ENCODE assay signal across 1 cellular context in the genomic region with DNA sequence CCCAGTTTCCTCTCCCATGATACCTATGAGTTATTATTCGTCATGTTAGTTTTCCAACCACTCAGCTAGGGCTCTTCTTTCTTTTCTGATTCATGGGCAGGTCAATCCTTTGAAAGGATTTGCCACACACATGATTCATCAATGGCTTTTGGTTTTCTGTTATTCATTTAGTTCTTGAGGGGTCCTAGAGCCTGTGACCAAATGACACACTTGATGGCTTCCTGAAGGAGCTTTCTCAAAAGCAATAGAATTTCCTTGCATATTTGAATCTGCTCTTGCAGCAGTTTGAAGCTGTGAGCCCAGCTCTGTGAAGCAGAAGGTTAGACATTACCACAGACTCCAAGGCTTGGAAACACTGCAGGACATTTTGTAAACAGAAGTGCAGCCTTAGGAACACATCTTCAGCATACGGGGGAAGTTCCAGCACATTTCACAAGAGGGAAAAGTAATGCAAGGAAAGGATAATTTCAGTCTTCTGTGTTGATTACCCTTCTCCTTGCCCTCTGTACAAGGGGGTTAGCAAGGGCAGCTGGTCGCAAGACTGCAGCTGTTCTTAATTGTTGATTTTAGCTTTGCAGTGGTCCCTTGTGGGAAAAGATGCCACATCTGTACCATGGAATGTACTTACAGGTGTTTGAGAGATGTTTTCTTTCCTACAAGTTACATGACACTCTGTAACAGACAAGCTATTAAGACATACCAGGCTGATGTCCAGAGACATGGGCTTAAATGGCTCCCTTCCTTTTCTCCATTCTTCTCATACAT.
TF ChIP-seq lines count a peak whose summit lies in the region.

No MANE protein-coding gene starts in this region.

TF ChIP-seq in IMR-90, 13 proteins besides CTCF, POLR2A, EP300 and RAD21 (continued from another document):
- TF ChIP-seq, protein P1, sequence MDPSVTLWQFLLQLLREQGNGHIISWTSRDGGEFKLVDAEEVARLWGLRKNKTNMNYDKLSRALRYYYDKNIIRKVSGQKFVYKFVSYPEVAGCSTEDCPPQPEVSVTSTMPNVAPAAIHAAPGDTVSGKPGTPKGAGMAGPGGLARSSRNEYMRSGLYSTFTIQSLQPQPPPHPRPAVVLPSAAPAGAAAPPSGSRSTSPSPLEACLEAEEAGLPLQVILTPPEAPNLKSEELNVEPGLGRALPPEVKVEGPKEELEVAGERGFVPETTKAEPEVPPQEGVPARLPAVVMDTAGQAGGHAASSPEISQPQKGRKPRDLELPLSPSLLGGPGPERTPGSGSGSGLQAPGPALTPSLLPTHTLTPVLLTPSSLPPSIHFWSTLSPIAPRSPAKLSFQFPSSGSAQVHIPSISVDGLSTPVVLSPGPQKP (IDR thresholded peaks at IDR 0.05; ENCODE audit: borderline replicate concordance, low read depth, low read length), result no peak
- TF ChIP-seq BHLHE40 (IDR thresholded peaks at IDR 0.05; ENCODE audit: low read depth, low read length) (no peak), NFE2L2 (IDR thresholded peaks at IDR 0.05; ENCODE audit: low read depth, low read length) (no peak), SMC3 (IDR thresholded peaks at IDR 0.05; ENCODE audit: low read depth, low read length) (no peak), CEBPB (IDR thresholded peaks at IDR 0.05; ENCODE audit: low read depth, low read length) (no peak), MXI1 (IDR thresholded peaks at IDR 0.05; ENCODE audit: borderline replicate concordance, low read depth, low read length) (no peak), RCOR1 (IDR thresholded peaks at IDR 0.05; ENCODE audit: insufficient replicate concordance, low read length) (no peak), MAZ (IDR thresholded peaks at IDR 0.05; ENCODE audit: borderline replicate concordance, low read depth, low read length) (no peak)
TF ChIP-seq in IMR-90: peak in this region for 0.
